In the genomic region with DNA sequence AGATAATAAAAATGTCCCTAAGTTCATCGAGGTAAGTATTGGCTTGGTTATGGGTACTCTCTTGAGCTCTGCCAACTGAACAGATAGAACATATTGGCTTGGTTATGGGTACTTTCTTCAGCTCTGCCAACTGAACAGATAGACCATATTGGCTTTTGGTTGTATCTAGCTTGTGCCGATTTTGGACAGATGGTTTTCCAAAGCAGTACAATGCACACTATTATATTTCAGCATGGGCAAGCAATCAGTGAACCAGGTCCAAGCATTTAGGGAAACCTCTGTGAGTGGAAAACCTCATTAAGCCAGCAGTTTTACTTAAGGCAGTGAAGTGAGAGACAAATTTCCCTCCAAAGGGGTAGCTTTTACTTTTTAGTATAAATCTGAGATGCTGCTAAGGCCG, we compare ENCODE assay signal across 21 cellular contexts.
A peak's percentile ranks its signal among the peaks of the same experiment; 100 is the strongest.
DNase-seq lines count a peak whose midpoint lies in the region; FAIRE-seq and TF ChIP-seq lines count a peak whose summit lies in the region.
"Had no signal": no experiment of that assay in that cellular context is flagged by ENCODE, and none has a peak within 500 bp of the region (broad histone marks: within the 10 kb centered on the region; RNA-seq: fewer than 3 reads in every experiment).

No MANE protein-coding gene starts in this region.

- H3K27ac ChIP-seq in vagina = no peak overlapping the region
- H3K27ac ChIP-seq: 22Rv1, BLaER1, C4-2B had no signal

- intact Hi-C loops in vagina (cut with DNase I) = no loop called here

- no peaks in the 10 kb centered on the region for H3K4me1 ChIP-seq in vagina
- H3K4me1 ChIP-seq: BLaER1, Caco-2 had no signal

- FAIRE-seq in GM12892 (lab: Jason Lieb, UNC) = no peak
- FAIRE-seq: A204.1, G401.6, GM19239, H54 had no signal

- no peaks in the 10 kb centered on the region for H3K9me3 ChIP-seq in vagina
- H3K9me3 ChIP-seq: BLaER1, HAP-1 had no signal

- TF ChIP-seq CTCF in vagina (IDR thresholded peaks at IDR 0.05) = no peak

- H3K36me3 ChIP-seq in vagina = no peaks in the 10 kb centered on the region
- H3K36me3 ChIP-seq: BLaER1, HAP-1 had no signal

- DNase-seq in DMS 273 (lab: John Stamatoyannopoulos, UW; ENCODE audit: unreplicated experiment) = peak; percentile 6
- no peak for DNase-seq in DMS 273 treated with DMSO at 0.1 percent for 48 hours (lab: John Stamatoyannopoulos, UW)
- DNase-seq in NCI-H524 treated with DMSO at 0.1 percent for 48 hours (lab: John Stamatoyannopoulos, UW) = peak; percentile 27
- peak; percentile 1 for DNase-seq in cerebellum (ENCODE audit: low spot score)
- no peak for DNase-seq in vagina (ENCODE audit: extremely low spot score in 2 of 2)
- DNase-seq in GM12892 (ENCODE audit: insufficient read length) = no peak
- DNase-seq: Caco-2; CD4-positive, CD25-positive, alpha-beta regulatory T cell; CD8-positive, alpha-beta T cell; DMS53; DMS79 treated with DMSO at 0.1 percent for 48 hours; GOT3; HFFc6 had no signal

- no peaks in the 10 kb centered on the region for H3K27me3 ChIP-seq in vagina
- H3K27me3 ChIP-seq: BLaER1 had no signal

- TF ChIP-seq POLR2A in vagina (IDR thresholded peaks at IDR 0.05) = no peak
- no peak for TF ChIP-seq POLR2A in GM12892 (IDR thresholded peaks at IDR 0.05; ENCODE audit: low read depth, low read length)

- H3K4me3 ChIP-seq in vagina = no peak overlapping the region
- H3K4me3 ChIP-seq: BLaER1, HAP-1 had no signal

Comparison
In these comparisons a context has a peak if more than half of its experiments do, and no peak if none do; other contexts are left out.
1. DNase-seq: peak in DMS 273 (single experiment), NCI-H524 treated with DMSO at 0.1 percent for 48 hours (single experiment) and cerebellum (single experiment); none in DMS 273 treated with DMSO at 0.1 percent for 48 hours (single experiment), vagina (0 of 2) and GM12892 (single experiment).